ENCODE assay signal across 34 cellular contexts in genomic region chr2:15979051-15979758, GRCh38. TPM values are rescaled to one million over a fixed set of nuclear protein-coding genes. Genes with fewer than 3 reads are reported as not detected.
"Had no signal": no experiment of that assay in that cellular context is flagged by ENCODE, and none has a peak within 500 bp of the region (broad histone marks: within the 10 kb centered on the region; RNA-seq: fewer than 3 reads in every experiment).

No MANE protein-coding gene starts in this region.

- H3K4me1 Mint-ChIP-seq: activated CD4-positive, alpha-beta T cell treated with anti-CD3 and anti-CD28 coated beads, Interleukin-2, amount 10 ng/mL, durations not matched to agents 24 days and 14 days had no signal

- H2AFZ ChIP-seq: PC-9 had no signal

- H3K27me3 Mint-ChIP-seq: activated CD4-positive, alpha-beta T cell treated with anti-CD3 and anti-CD28 coated beads, Interleukin-2, amount 10 ng/mL, durations not matched to agents 24 days and 14 days; activated CD8-positive, alpha-beta T cell treated with anti-CD3 and anti-CD28 coated beads for 36 hours had no signal

- DNase-seq: activated CD4-positive, alpha-beta T cell treated with anti-CD3 and anti-CD28 coated beads, Interleukin-2, amount 10 ng/mL, durations not matched to agents 24 days and 14 days; activated CD4-positive, alpha-beta T cell treated with anti-CD3 and anti-CD28 coated beads, Interleukin-2, amount 50 U/mL, for 4 hours; activated CD8-positive, alpha-beta T cell treated with anti-CD3 and anti-CD28 coated beads for 36 hours; activated gamma-delta T cell treated with Interleukin-2 at 50 U/mL for 16 hours; activated naive CD4-positive, alpha-beta T cell treated with anti-CD3 and anti-CD28 coated beads for 36 hours; activated T-cell treated with anti-CD3 and anti-CD28 coated beads, Interleukin-2, amount 50 U/mL, for 4 hours; adrenal gland; body of pancreas; Kasumi-1; MG63; NCI-H1048; NCI-H1105 treated with DMSO at 0.1 percent for 48 hours; NCI-H1436 treated with DMSO at 0.1 percent for 48 hours; NCI-H1694 treated with DMSO at 0.1 percent for 48 hours; NCI-H2029 treated with DMSO at 0.1 percent for 48 hours; NCI-H2107; NCI-H2171; NCI-H510A; NCI-H526; NCI-H748 treated with DMSO at 0.1 percent for 48 hours; NK-92 treated with Interleukin-12 subunit alpha and Interleukin-12 subunit beta, amount 100 ng/mL, for 24 hours; PC-9; T1000; WERI-Rb-1 had no signal

- H3K4me3 Mint-ChIP-seq: activated CD4-positive, alpha-beta T cell treated with anti-CD3 and anti-CD28 coated beads, Interleukin-2, amount 10 ng/mL, durations not matched to agents 24 days and 14 days; activated CD8-positive, alpha-beta T cell treated with anti-CD3 and anti-CD28 coated beads for 36 hours; activated naive CD4-positive, alpha-beta T cell treated with anti-CD3 and anti-CD28 coated beads for 36 hours; activated T-cell treated with anti-CD3 and anti-CD28 coated beads, Interleukin-2, amount 50 U/mL, for 4 hours; activated T-helper 1 cell treated with anti-CD3 and anti-CD28 coated beads, Interleukin-12 subunit alpha, Interleukin-12 subunit beta, Interleukin-2, Interleukin-4 antibody, amounts not matched to agents 30 ng/mL and 10 ng/mL and 1 ng/mL, durations not matched to agents 14 hours and 24 hours and 36 hours had no signal

- H3K36me3 Mint-ChIP-seq: activated naive CD4-positive, alpha-beta T cell treated with anti-CD3 and anti-CD28 coated beads, Interleukin-2, amount 50 U/mL, for 72 hours had no signal

- H3K27ac ChIP-seq: adrenal gland, body of pancreas, breast epithelium, PC-9, RWPE1, SK-N-MC, WERI-Rb-1 had no signal

- H3K27ac Mint-ChIP-seq: activated CD4-positive, alpha-beta T cell treated with anti-CD3 and anti-CD28 coated beads, Interleukin-2, amount 10 ng/mL, durations not matched to agents 24 days and 14 days; activated CD8-positive, alpha-beta T cell treated with anti-CD3 and anti-CD28 coated beads for 36 hours; activated naive CD4-positive, alpha-beta T cell treated with anti-CD3 and anti-CD28 coated beads for 36 hours; activated naive CD4-positive, alpha-beta T cell treated with anti-CD3 and anti-CD28 coated beads, Interleukin-2, amount 50 U/mL, for 72 hours; activated T-helper 1 cell treated with anti-CD3 and anti-CD28 coated beads, Interleukin-12 subunit alpha, Interleukin-12 subunit beta, Interleukin-2, Interleukin-4 antibody, amounts not matched to agents 30 ng/mL and 10 ng/mL and 1 ng/mL, durations not matched to agents 14 hours and 24 hours and 36 hours had no signal

- H3K36me3 ChIP-seq: adrenal gland, breast epithelium, MG63, WERI-Rb-1 had no signal

- H3K4me1 ChIP-seq: adrenal gland, body of pancreas, breast epithelium had no signal

- H3K9me3 ChIP-seq: adrenal gland, body of pancreas, breast epithelium, MG63 had no signal

- H3K9me3 Mint-ChIP-seq: activated CD4-positive, alpha-beta T cell treated with anti-CD3 and anti-CD28 coated beads, Interleukin-2, amount 10 ng/mL, durations not matched to agents 24 days and 14 days; activated CD8-positive, alpha-beta T cell treated with anti-CD3 and anti-CD28 coated beads for 36 hours; activated naive CD4-positive, alpha-beta T cell treated with anti-CD3 and anti-CD28 coated beads for 36 hours; activated naive CD4-positive, alpha-beta T cell treated with anti-CD3 and anti-CD28 coated beads, Interleukin-2, amount 50 U/mL, for 72 hours; activated T-cell treated with anti-CD3 and anti-CD28 coated beads, Interleukin-2, amount 50 U/mL, for 4 hours; activated T-helper 1 cell treated with anti-CD3 and anti-CD28 coated beads, Interleukin-12 subunit alpha, Interleukin-12 subunit beta, Interleukin-2, Interleukin-4 antibody, amounts not matched to agents 30 ng/mL and 10 ng/mL and 1 ng/mL, durations not matched to agents 14 hours and 24 hours and 36 hours had no signal

- FAIRE-seq: astrocyte, RCC 7860 had no signal

- H3K4me3 ChIP-seq: adrenal gland, body of pancreas, breast epithelium, MG63, PC-9, SK-N-MC had no signal

- ATAC-seq: activated CD8-positive, alpha-beta T cell treated with anti-CD3 and anti-CD28 coated beads for 36 hours; activated naive CD4-positive, alpha-beta T cell treated with anti-CD3 and anti-CD28 coated beads, Interleukin-2, amount 50 U/mL, for 72 hours; activated T-cell treated with anti-CD3 and anti-CD28 coated beads, Interleukin-2, amount 50 U/mL, for 4 hours; body of pancreas; Right ventricle myocardium inferior had no signal

- H3K4me2 ChIP-seq: PC-9 had no signal

- H3K27me3 ChIP-seq: adrenal gland, body of pancreas, breast epithelium, MG63 had no signal

RNA-seq across cellular contexts. Expression of gene MYCN, which starts 38.9 kb away (rescaled TPM):
- total RNA-seq: activated CD4-positive, alpha-beta T cell treated with anti-CD3 and anti-CD28 coated beads, Interleukin-2, amount 10 ng/mL, durations not matched to agents 24 days and 14 days; activated naive CD4-positive, alpha-beta T cell treated with anti-CD3 and anti-CD28 coated beads, Interleukin-2, amount 50 U/mL, for 72 hours; activated T-helper 1 cell treated with anti-CD3 and anti-CD28 coated beads, Interleukin-12 subunit alpha, Interleukin-12 subunit beta, Interleukin-2, Interleukin-4 antibody, amounts not matched to agents 30 ng/mL and 10 ng/mL and 1 ng/mL, durations not matched to agents 14 hours and 24 hours and 36 hours; body of pancreas; OCI-LY7; PC-9; T-helper 1 cell treated with Interleukin-12 subunit alpha and Interleukin-12 subunit beta and Interleukin-4 antibody, amounts not matched to agents 30 ng/mL and 1 ng/mL, for 36 hours had no signal
